In genomic region chr10:104735036-104735435, GRCh38 we compare ENCODE assay signal across 1 cellular context.
TF ChIP-seq lines count a peak whose summit lies in the region.

No MANE protein-coding gene starts in this region.

TF ChIP-seq in SK-N-SH, 30 proteins besides CTCF, POLR2A, EP300 and RAD21 (continued from another document):
- TF ChIP-seq, protein P1, sequence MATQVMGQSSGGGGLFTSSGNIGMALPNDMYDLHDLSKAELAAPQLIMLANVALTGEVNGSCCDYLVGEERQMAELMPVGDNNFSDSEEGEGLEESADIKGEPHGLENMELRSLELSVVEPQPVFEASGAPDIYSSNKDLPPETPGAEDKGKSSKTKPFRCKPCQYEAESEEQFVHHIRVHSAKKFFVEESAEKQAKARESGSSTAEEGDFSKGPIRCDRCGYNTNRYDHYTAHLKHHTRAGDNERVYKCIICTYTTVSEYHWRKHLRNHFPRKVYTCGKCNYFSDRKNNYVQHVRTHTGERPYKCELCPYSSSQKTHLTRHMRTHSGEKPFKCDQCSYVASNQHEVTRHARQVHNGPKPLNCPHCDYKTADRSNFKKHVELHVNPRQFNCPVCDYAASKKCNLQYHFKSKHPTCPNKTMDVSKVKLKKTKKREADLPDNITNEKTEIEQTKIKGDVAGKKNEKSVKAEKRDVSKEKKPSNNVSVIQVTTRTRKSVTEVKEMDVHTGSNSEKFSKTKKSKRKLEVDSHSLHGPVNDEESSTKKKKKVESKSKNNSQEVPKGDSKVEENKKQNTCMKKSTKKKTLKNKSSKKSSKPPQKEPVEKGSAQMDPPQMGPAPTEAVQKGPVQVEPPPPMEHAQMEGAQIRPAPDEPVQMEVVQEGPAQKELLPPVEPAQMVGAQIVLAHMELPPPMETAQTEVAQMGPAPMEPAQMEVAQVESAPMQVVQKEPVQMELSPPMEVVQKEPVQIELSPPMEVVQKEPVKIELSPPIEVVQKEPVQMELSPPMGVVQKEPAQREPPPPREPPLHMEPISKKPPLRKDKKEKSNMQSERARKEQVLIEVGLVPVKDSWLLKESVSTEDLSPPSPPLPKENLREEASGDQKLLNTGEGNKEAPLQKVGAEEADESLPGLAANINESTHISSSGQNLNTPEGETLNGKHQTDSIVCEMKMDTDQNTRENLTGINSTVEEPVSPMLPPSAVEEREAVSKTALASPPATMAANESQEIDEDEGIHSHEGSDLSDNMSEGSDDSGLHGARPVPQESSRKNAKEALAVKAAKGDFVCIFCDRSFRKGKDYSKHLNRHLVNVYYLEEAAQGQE (IDR thresholded peaks at IDR 0.05; ENCODE audit: low read depth, low read length), result no peak
- TF ChIP-seq TCF12 (IDR thresholded peaks at IDR 0.05) (no peak), MXI1 (IDR thresholded peaks at IDR 0.05; ENCODE audit: low read depth, low read length) (peak; percentile 56), FOXJ3 (CRISPR knock-in tag; IDR thresholded peaks at IDR 0.05) (no peak), GABPA (IDR thresholded peaks at IDR 0.05; ENCODE audit: low read depth) (no peak), YY1 (IDR thresholded peaks at IDR 0.05; ENCODE audit: low read depth) (no peak)
